In genomic region chr3:9019244-9019961, GRCh38 we compare ENCODE assay signal across 1 cellular context.
TF ChIP-seq lines count a peak whose summit lies in the region.

No MANE protein-coding gene starts in this region.

TF ChIP-seq in GM23338, 12 proteins besides CTCF, POLR2A, EP300 and RAD21 (continued from another document):
- TF ChIP-seq REST (IDR thresholded peaks at IDR 0.05; ENCODE audit: unreplicated experiment), result no peak
- no peak for TF ChIP-seq STAT1 (IDR thresholded peaks at IDR 0.05; ENCODE audit: unreplicated experiment)
- no peak for TF ChIP-seq EZH2 (IDR thresholded peaks at IDR 0.05; ENCODE audit: low read depth, unreplicated experiment)
- TF ChIP-seq EZH2phosphoT487 (IDR thresholded peaks at IDR 0.05; ENCODE audit: unreplicated experiment), result no peak
TF ChIP-seq in GM23338: peak in this region for 0.
